1 cellular context compared by ENCODE assay signal in genomic region chr6:170583736-170584180, GRCh38.
TF ChIP-seq lines count a peak whose summit lies in the region.

No MANE protein-coding gene starts in this region.

TF ChIP-seq in IMR-90, 13 proteins besides CTCF, POLR2A, EP300 and RAD21 (continued from another document):
- no peak for TF ChIP-seq MXI1 (IDR thresholded peaks at IDR 0.05; ENCODE audit: borderline replicate concordance, low read depth, low read length)
- TF ChIP-seq ELK1 (IDR thresholded peaks at IDR 0.05; ENCODE audit: borderline replicate concordance, low read depth, low read length), result no peak
- TF ChIP-seq MAFK (IDR thresholded peaks at IDR 0.05; ENCODE audit: low read depth, low read length), result no peak
- TF ChIP-seq SMC3 (IDR thresholded peaks at IDR 0.05; ENCODE audit: low read depth, low read length), result no peak
- no peak for TF ChIP-seq FOS (IDR thresholded peaks at IDR 0.05; ENCODE audit: low read depth, low read length)
- TF ChIP-seq BHLHE40 (IDR thresholded peaks at IDR 0.05; ENCODE audit: low read depth, low read length), result no peak
